ENCODE assay signal across 15 cellular contexts in the genomic region with DNA sequence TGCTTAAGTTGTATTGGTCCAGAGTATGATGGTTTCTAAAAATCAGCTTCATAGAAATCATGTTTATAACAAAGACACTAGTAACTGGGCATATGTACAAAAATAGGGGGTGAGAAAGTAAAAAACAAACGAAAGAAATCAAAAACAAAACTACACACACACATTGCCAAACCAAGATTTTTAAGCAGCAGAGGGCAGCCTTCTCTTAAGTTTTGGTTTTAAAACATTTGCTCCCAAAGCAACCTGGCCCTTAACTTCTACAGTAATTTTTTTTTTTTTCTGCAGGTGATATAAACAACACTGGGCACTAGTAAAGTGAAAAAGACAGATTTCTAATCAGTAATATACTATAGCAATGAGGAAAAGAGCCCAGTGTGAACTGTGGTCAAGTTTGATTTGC. TPM values are rescaled to one million over a fixed set of nuclear protein-coding genes. Genes with fewer than 3 reads are reported as not detected.
DNase-seq lines count a peak whose midpoint lies in the region; ATAC-seq and TF ChIP-seq lines count a peak whose summit lies in the region.
"Had no signal": no experiment of that assay in that cellular context is flagged by ENCODE, and none has a peak within 500 bp of the region (broad histone marks: within the 10 kb centered on the region; RNA-seq: fewer than 3 reads in every experiment).

No MANE protein-coding gene starts in this region.

- H3K27me3 ChIP-seq in A673 (replicated peaks; ENCODE audit: insufficient read depth, low read depth, low read length, poor library complexity) = no peaks in the 10 kb centered on the region
- no peaks in the 10 kb centered on the region for H3K27me3 ChIP-seq in Panc1 (ENCODE audit: control insufficient read depth, insufficient read depth, low read length)

- H3K4me1 ChIP-seq in A673 (ENCODE audit: insufficient read depth, low read length, poor library complexity, severe bottlenecking) (no peaks in the 10 kb centered on the region), Panc1 (ENCODE audit: control insufficient read depth, insufficient read depth, low read length) (no peaks in the 10 kb centered on the region)
- H3K4me1 ChIP-seq: ascending aorta, gastrocnemius medialis had no signal

- CTCF ChIA-PET in A673 (lab: Charles Lee) = no interaction called here
- CTCF ChIA-PET in Panc1 (lab: Charles Lee) = no interaction called here
- CTCF ChIA-PET in activated CD8-positive, alpha-beta memory T cell treated with anti-CD3 and anti-CD28 coated beads, Interleukin-2, amount 10 ng/mL, durations not matched to agents 7 days and 5 days (lab: Charles Lee) = interaction anchor here (1.2 kb wide), 1 partner anchor 13 kb away, joined by 3 read pairs; no protein-coding TSS in a partner anchor

- H3K27me3 Mint-ChIP-seq in activated CD8-positive, alpha-beta memory T cell treated with anti-CD3 and anti-CD28 coated beads, Interleukin-2, amount 10 ng/mL, durations not matched to agents 7 days and 5 days = no peaks in the 10 kb centered on the region
- H3K27me3 Mint-ChIP-seq: IgD-negative memory B cell had no signal

- H3K36me3 ChIP-seq in A673 (ENCODE audit: insufficient read depth, low read length, poor library complexity, severe bottlenecking) (no peaks in the 10 kb centered on the region), Panc1 (ENCODE audit: control insufficient read depth, insufficient read depth, low read length) (no peaks in the 10 kb centered on the region)
- H3K36me3 ChIP-seq: ascending aorta, gastrocnemius medialis had no signal

- H3K9me3 ChIP-seq in A673 (ENCODE audit: low read depth, low read length, poor library complexity, severe bottlenecking) (peaks cover 7% of the 10 kb centered on the region), Panc1 (ENCODE audit: control insufficient read depth, insufficient read depth, low read depth, low read length) (0 out of 2 replicates have a peak, but pooled peaks cover 2% of the 10 kb centered on the region)
- H3K9me3 ChIP-seq: ascending aorta, gastrocnemius medialis had no signal

- intact Hi-C loops in A673 (cut with micrococcal nuclease; ENCODE audit: unreplicated experiment) = loop anchor here (5.0 to 10.0 kb wide), 2 partner anchors 375 to 527 kb away; no protein-coding TSS in a partner anchor
- intact Hi-C loops in Panc1 (cut with micrococcal nuclease; ENCODE audit: unreplicated experiment) = no loop called here

- H3K4me3 ChIP-seq in A673 (ENCODE audit: low read depth, low read length, poor library complexity, severe bottlenecking) (no peak overlapping the region), Panc1 (ENCODE audit: low read depth in 2 of 2, low read length in 2 of 2) (no peak overlapping the region)
- H3K4me3 ChIP-seq: ascending aorta, gastrocnemius medialis had no signal

- DNase-seq in A673 (ENCODE audit: low spot score) = no peak
- DNase-seq in GM13977 (ENCODE audit: low spot score) = no peak
- no peak for DNase-seq in Panc1 (ENCODE audit: low read depth, low spot score)
- DNase-seq in foreskin melanocyte = peak; percentile 11
- no peak for DNase-seq in superior temporal gyrus (ENCODE audit: extremely low spot score)
- no peak for DNase-seq in NK-92 treated with Interleukin-12 subunit alpha and Interleukin-12 subunit beta, amount 100 ng/mL, for 24 hours (lab: John Stamatoyannopoulos, UW)
- no peak for DNase-seq in activated CD4-positive, CD25-positive, alpha-beta regulatory T cell treated with anti-CD3 and anti-CD28 coated beads, Interleukin-2, amount 50 U/mL, for 72 hours
- DNase-seq in activated CD8-positive, alpha-beta memory T cell treated with anti-CD3 and anti-CD28 coated beads, Interleukin-2, amount 10 ng/mL, durations not matched to agents 7 days and 5 days = no peak
- DNase-seq: activated CD8-positive, alpha-beta memory T cell treated with anti-CD3 and anti-CD28 coated beads, Interleukin-2, amount 50 U/mL, for 4 hours; gastrocnemius medialis; retina; T-helper 1 cell had no signal

- H3K27ac Mint-ChIP-seq in activated CD8-positive, alpha-beta memory T cell treated with anti-CD3 and anti-CD28 coated beads, Interleukin-2, amount 10 ng/mL, durations not matched to agents 7 days and 5 days = no peak overlapping the region

- in situ Hi-C loops in GM13977 (cut with MboI; ENCODE audit: low pct_unique_long_range_greater_than_20kb, low sequenced_read_pairs, unreplicated experiment) = no loop called here
- in situ Hi-C loops in Panc1 (cut with HindIII; ENCODE audit: low pct_unique_long_range_greater_than_20kb, low sequenced_read_pairs) = no loop called here

- H3K36me3 Mint-ChIP-seq in activated CD8-positive, alpha-beta memory T cell treated with anti-CD3 and anti-CD28 coated beads, Interleukin-2, amount 10 ng/mL, durations not matched to agents 7 days and 5 days = no peaks in the 10 kb centered on the region
- H3K36me3 Mint-ChIP-seq: IgD-negative memory B cell had no signal

- ATAC-seq in Panc1 = no peak
- no peak for ATAC-seq in activated CD8-positive, alpha-beta memory T cell treated with anti-CD3 and anti-CD28 coated beads, Interleukin-2, amount 10 ng/mL, durations not matched to agents 7 days and 5 days
- ATAC-seq: gastrocnemius medialis had no signal

- BruUV-seq in A673 (replicated peaks; lab: Mats Ljungman, UMichigan) (no TSS peak), Panc1 (replicated peaks; lab: Mats Ljungman, UMichigan) (no TSS peak)

- peak; percentile 43; the same call in 1 of the 2 replicates for TF ChIP-seq CTCF in A673 (conservative IDR thresholded peaks at IDR 0.05; ENCODE audit: low read depth, low read length)
- peak; percentile 35 for TF ChIP-seq CTCF in GM13977 (IDR thresholded peaks at IDR 0.05; ENCODE audit: extremely low read depth, insufficient read depth, missing control alignments)
- peak; percentile 34; the same call in 1 of the 2 replicates for TF ChIP-seq CTCF in Panc1 (IDR thresholded peaks at IDR 0.05)

- POLR2A ChIA-PET in A673 (lab: Charles Lee; ENCODE audit: low non-redundant PET) = no interaction called here
- POLR2A ChIA-PET in Panc1 (lab: Charles Lee) = interaction anchor here (0.7 kb wide), 1 partner anchor 526 kb away, joined by 4 read pairs; no protein-coding TSS in a partner anchor

- peaks cover 2% of the 10 kb centered on the region for H3K9me3 Mint-ChIP-seq in activated CD8-positive, alpha-beta memory T cell treated with anti-CD3 and anti-CD28 coated beads, Interleukin-2, amount 10 ng/mL, durations not matched to agents 7 days and 5 days (ENCODE audit: low read depth)

- no peak overlapping the region for H3K4me3 Mint-ChIP-seq in activated CD8-positive, alpha-beta memory T cell treated with anti-CD3 and anti-CD28 coated beads, Interleukin-2, amount 10 ng/mL, durations not matched to agents 7 days and 5 days
- H3K4me3 Mint-ChIP-seq: IgD-negative memory B cell had no signal

- H3K4me1 Mint-ChIP-seq in activated CD8-positive, alpha-beta memory T cell treated with anti-CD3 and anti-CD28 coated beads, Interleukin-2, amount 10 ng/mL, durations not matched to agents 7 days and 5 days = peaks cover 4% of the 10 kb centered on the region

- H3K27ac ChIP-seq in A673 (ENCODE audit: low read depth, low read length, poor library complexity, severe bottlenecking) = no peak overlapping the region
- no peak overlapping the region for H3K27ac ChIP-seq in Panc1 (ENCODE audit: low read length)
- H3K27ac ChIP-seq: ascending aorta, gastrocnemius medialis had no signal

RNA-seq across cellular contexts. Expression of a gene that starts 13.5 kb away (rescaled TPM):
- not detected in 2 replicates for total RNA-seq in A673 (2021)
- total RNA-seq in Panc1 (2021; ENCODE audit: unreplicated experiment) = not detected
- polyA plus RNA-seq in Panc1 (2012; ENCODE audit: insufficient read length) = not detected
- total RNA-seq in activated CD8-positive, alpha-beta memory T cell treated with anti-CD3 and anti-CD28 coated beads, Interleukin-2, amount 10 ng/mL, durations not matched to agents 7 days and 5 days = not detected
- total RNA-seq: ascending aorta, NCI-H460 had no signal

RNA-seq across cellular contexts. Expression of a gene that starts 17.9 kb away (rescaled TPM):
- total RNA-seq in A673 (2021) = 4.2 TPM in 2 replicates
- 258 TPM for total RNA-seq in Panc1 (2021; ENCODE audit: unreplicated experiment)
- polyA plus RNA-seq in Panc1 (2012; ENCODE audit: insufficient read length) = 326 TPM
- total RNA-seq in activated CD8-positive, alpha-beta memory T cell treated with anti-CD3 and anti-CD28 coated beads, Interleukin-2, amount 10 ng/mL, durations not matched to agents 7 days and 5 days = 1 to 10 TPM; 4.9 to 7.5 TPM

Comparison
In these comparisons a context has a peak if more than half of its experiments do, and no peak if none do; other contexts are left out.
1. RNA of a gene that starts 17.9 kb away (total RNA-seq): 258 TPM in Panc1 (single experiment); 4.9 to 7.5 TPM in activated CD8-positive, alpha-beta memory T cell treated with anti-CD3 and anti-CD28 coated beads, Interleukin-2, amount 10 ng/mL, durations not matched to agents 7 days and 5 days and 4.2 TPM in A673; every median in the first group is over 10 times any median in the second.
2. Peak in every context shown above with its lines, with median percentiles within 50 percentile points of each other: CTCF ChIP-seq.